In genomic region chr12:113088971-113089756, GRCh38 we compare ENCODE assay signal across 1 cellular context.
A peak's percentile ranks its signal among the peaks of the same experiment; 100 is the strongest.
TF ChIP-seq lines count a peak whose summit lies in the region.

No MANE protein-coding gene starts in this region.

TF ChIP-seq in GM12878, 131 proteins besides CTCF, POLR2A, EP300 and RAD21 (continued from another document):
- TF ChIP-seq SRF (IDR thresholded peaks at IDR 0.05; ENCODE audit: low read depth in 2 of 2, low read length in 2 of 2) (peak in 1 of 2 experiments; percentile 27; a peak in 1 of 4 replicates), POLR2AphosphoS2 (IDR thresholded peaks at IDR 0.05; ENCODE audit: low read depth, low read length) (no peak), HDGF (IDR thresholded peaks at IDR 0.05) (peak; percentile 93), BHLHE40 (IDR thresholded peaks at IDR 0.05; ENCODE audit: borderline replicate concordance in 1 of 2, low read depth in 2 of 2, low read length in 1 of 2) (0 out of 4 replicates have a peak, but pooled peaks of 1 of the 2 experiments have one; percentile 44), EGR1 (IDR thresholded peaks at IDR 0.05; ENCODE audit: borderline replicate concordance in 1 of 2, low read depth in 2 of 2, low read length in 2 of 2) (0 out of 3 replicates have a peak, but pooled peaks of 1 of the 2 experiments have one; percentile 21), ZNF207 (IDR thresholded peaks at IDR 0.05; ENCODE audit: borderline replicate concordance) (no peak), BCL3 (IDR thresholded peaks at IDR 0.05; ENCODE audit: borderline replicate concordance, insufficient read depth, low read depth, low read length, poor library complexity, severe bottlenecking) (peak; percentile 98), SMARCA5 (IDR thresholded peaks at IDR 0.05) (0 out of 2 replicates have a peak, but pooled peaks have one; percentile 14), IKZF1 (conservative IDR thresholded peaks at IDR 0.05) (peak; percentile 53), MAX (IDR thresholded peaks at IDR 0.05; ENCODE audit: low read depth, low read length) (no peak), GATAD2B (conservative IDR thresholded peaks at IDR 0.05; ENCODE audit: low read depth) (peak; percentile 98), MEF2B (IDR thresholded peaks at IDR 0.05; ENCODE audit: partially characterized antibody, poor library complexity, severe bottlenecking) (peak; percentile 92), ZBTB11 (CRISPR knock-in tag; IDR thresholded peaks at IDR 0.05) (peak; percentile 84), HSF1 (IDR thresholded peaks at IDR 0.05; ENCODE audit: low read depth, low read length) (no peak), NFIC (IDR thresholded peaks at IDR 0.05; ENCODE audit: low read depth, low read length) (peak; percentile 46; the same call in 1 of the 2 replicates), CHD2 (IDR thresholded peaks at IDR 0.05; ENCODE audit: borderline replicate concordance, low read depth, low read length) (0 out of 2 replicates have a peak, but pooled peaks have one; percentile 49), CHD4 (IDR thresholded peaks at IDR 0.05) (no peak), PKNOX1 (IDR thresholded peaks at IDR 0.05) (0 out of 2 replicates have a peak, but pooled peaks have one; percentile 8), NR2F1 (conservative IDR thresholded peaks at IDR 0.05) (peak; percentile 12; the same call in 1 of the 2 replicates), CUX1 (IDR thresholded peaks at IDR 0.05; ENCODE audit: insufficient replicate concordance, low read depth, low read length) (peak; percentile 95), SPI1 (IDR thresholded peaks at IDR 0.05; ENCODE audit: borderline replicate concordance, insufficient read depth, low read depth, low read length) (0 out of 2 replicates have a peak, but pooled peaks have one; percentile 6), BACH1 (IDR thresholded peaks at IDR 0.05; ENCODE audit: borderline replicate concordance) (0 out of 2 replicates have a peak, but pooled peaks have one; percentile 3), NFYA (IDR thresholded peaks at IDR 0.05; ENCODE audit: borderline replicate concordance, low read depth, low read length) (no peak), PAX5 (IDR thresholded peaks at IDR 0.05; ENCODE audit: borderline replicate concordance, low read depth, low read length) (peak; percentile 41; the same call in 1 of the 2 replicates), YY1 (IDR thresholded peaks at IDR 0.05; ENCODE audit: low read depth, low read length) (0 out of 2 replicates have a peak, but pooled peaks have one; percentile 49), TAF1 (IDR thresholded peaks at IDR 0.05; ENCODE audit: borderline replicate concordance, low read depth, low read length) (peak; percentile 42; the same call in 1 of the 2 replicates), MXI1 (IDR thresholded peaks at IDR 0.05; ENCODE audit: low read depth, low read length) (0 out of 2 replicates have a peak, but pooled peaks have one; percentile 24), CREB1 (IDR thresholded peaks at IDR 0.05; ENCODE audit: low read depth) (0 out of 2 replicates have a peak, but pooled peaks have one; percentile 34), PRDM15 (CRISPR knock-in tag; IDR thresholded peaks at IDR 0.05) (no peak)
